In genomic region chr22:26835929-26836528, GRCh38 we compare ENCODE assay signal across 8 cellular contexts.
DNase-seq lines count a peak whose midpoint lies in the region; ATAC-seq and TF ChIP-seq lines count a peak whose summit lies in the region.

No MANE protein-coding gene starts in this region.

- no peaks in the 10 kb centered on the region for H3K4me1 ChIP-seq in PC-3 (ENCODE audit: insufficient read depth, low read length)
- no peaks in the 10 kb centered on the region for H3K4me1 ChIP-seq in adipocyte (ENCODE audit: control insufficient read depth, insufficient read depth, low read length)

- intact Hi-C loops in PC-3 (cut with micrococcal nuclease) = no loop called here

- H3K9me3 ChIP-seq in PC-3 (ENCODE audit: low read length) (no peaks in the 10 kb centered on the region), adipocyte (ENCODE audit: control insufficient read depth, low read length) (no peaks in the 10 kb centered on the region)

- no peaks in the 10 kb centered on the region for H4K20me1 ChIP-seq in PC-3 (ENCODE audit: low read length)

- ATAC-seq in PC-3 (peak; percentile 37; the same call in 1 of the 2 replicates), GM18873 (IDR thresholded peaks at IDR 0.05; ENCODE audit: low FRiP score, unreplicated experiment) (no peak), HG02852 (IDR thresholded peaks at IDR 0.05; ENCODE audit: unreplicated experiment) (no peak)

- H3K79me2 ChIP-seq in PC-3 (ENCODE audit: low read length) = no peaks in the 10 kb centered on the region

- H3K4me3 ChIP-seq in GM12875 (ENCODE audit: low read depth, low read length) (no peak overlapping the region), PC-3 (ENCODE audit: low read length) (no peak overlapping the region), adipocyte (ENCODE audit: low read length) (no peak overlapping the region)

- H3K9me2 ChIP-seq in PC-3 (replicated peaks; ENCODE audit: low read length) = no peaks in the 10 kb centered on the region

- H3K9ac ChIP-seq in PC-3 (ENCODE audit: low read length) = no peak overlapping the region
- H3K9ac ChIP-seq in adipocyte (ENCODE audit: low read length) = no peak overlapping the region

- TF ChIP-seq CTCF in GM12875 (IDR thresholded peaks at IDR 0.05; ENCODE audit: borderline replicate concordance, insufficient read depth, low read depth, low read length) (peak; percentile 66), PC-3 (conservative IDR thresholded peaks at IDR 0.05; ENCODE audit: low read depth, low read length) (peak; percentile 61)

- H3K27ac ChIP-seq in PC-3 (ENCODE audit: low read length) = no peak overlapping the region

- peaks cover 28% of the 10 kb centered on the region for H3K27me3 ChIP-seq in PC-3 (ENCODE audit: low read length)
- H3K27me3 ChIP-seq in adipocyte (replicated peaks; ENCODE audit: control insufficient read depth, insufficient read depth, low read length) = peaks cover 35% of the 10 kb centered on the region

- no peaks in the 10 kb centered on the region for H3F3A ChIP-seq in PC-3 (ENCODE audit: low read length, unreplicated experiment)

- H2AFZ ChIP-seq in PC-3 (ENCODE audit: low read length) = no peak overlapping the region

- no peak overlapping the region for H3K4me2 ChIP-seq in PC-3 (ENCODE audit: low read length)

- BruUV-seq in PC-3 (replicated peaks; lab: Mats Ljungman, UMichigan) = no TSS peak

- POLR2A ChIA-PET in PC-3 (lab: Charles Lee; ENCODE audit: unreplicated experiment) = no interaction called here

- H3K36me3 ChIP-seq in PC-3 (ENCODE audit: low read depth, low read length) (no peaks in the 10 kb centered on the region), adipocyte (ENCODE audit: control insufficient read depth, insufficient read depth, low read length, severe bottlenecking) (no peaks in the 10 kb centered on the region)

- CTCF ChIA-PET in PC-3 (lab: Charles Lee) = no interaction called here

- DNase-seq in AG08396 (ENCODE audit: low spot score) (peak; percentile 48), PC-3 (peak; percentile 45), adipocyte (ENCODE audit: low read depth) (peak; percentile 59), iPS-NIHi7 (ENCODE audit: extremely low spot score) (peak; percentile 91)
- DNase-seq in stimulated activated CD4-positive, alpha-beta T cell treated with anti-CD3 and anti-CD28 coated beads, Interleukin-4, amount 100 ng/mL, for 24 hours = peak; percentile 43
